10 cellular contexts compared by ENCODE assay signal in the genomic region with DNA sequence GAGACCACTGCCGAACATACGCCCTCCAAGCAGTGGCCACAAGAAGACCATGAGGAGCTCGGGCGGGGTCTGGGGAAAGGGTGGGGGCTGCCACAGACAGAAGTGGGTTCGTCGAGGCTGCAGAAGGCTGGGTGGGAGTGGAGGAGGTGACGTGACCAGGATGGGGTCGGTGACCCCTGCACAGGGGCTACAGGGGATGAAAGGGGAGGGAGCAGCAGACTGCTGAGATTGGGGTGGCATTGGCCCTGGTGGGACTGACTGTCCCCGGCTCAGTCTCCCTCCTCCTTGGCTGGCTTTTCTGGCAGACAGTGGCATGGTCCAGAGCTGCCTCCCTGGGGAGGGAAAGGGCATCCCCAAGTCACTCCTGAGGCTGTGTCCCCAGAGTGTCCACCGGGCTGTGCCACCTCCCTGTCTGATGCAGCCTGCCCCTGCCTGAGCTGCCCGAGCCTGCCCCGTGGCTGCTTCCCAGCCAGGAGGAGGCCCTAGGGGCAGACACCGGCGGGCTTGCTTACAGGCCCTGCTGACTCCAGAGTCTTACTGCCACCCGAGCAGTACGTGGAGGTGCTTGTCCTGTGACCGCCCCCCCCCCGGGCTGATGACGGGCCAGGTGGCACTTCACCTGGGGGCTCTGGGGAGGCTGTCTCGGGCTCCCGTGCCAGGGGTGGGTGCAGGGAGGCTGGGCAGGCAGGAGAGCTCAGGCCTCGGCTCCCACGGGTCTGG. TPM values are rescaled to one million over a fixed set of nuclear protein-coding genes. Genes with fewer than 3 reads are reported as not detected.
A peak's percentile ranks its signal among the peaks of the same experiment; 100 is the strongest.
DNase-seq lines count a peak whose midpoint lies in the region; ATAC-seq and TF ChIP-seq lines count a peak whose summit lies in the region.
"Had no signal": no experiment of that assay in that cellular context is flagged by ENCODE, and none has a peak within 500 bp of the region (broad histone marks: within the 10 kb centered on the region; RNA-seq: fewer than 3 reads in every experiment).

No MANE protein-coding gene starts in this region.

- intact Hi-C loops in testis (cut with DNase I; ENCODE audit: low total_unique reads), result no loop called here

- TF ChIP-seq POLR2A in testis (IDR thresholded peaks at IDR 0.05), result no peak

- 70% methylated on average over 23 of the region's 23 CpGs for WGBS in liver
- 58 to 87% methylated on average over 9 to 22 of the region's 23 CpGs for WGBS in testis, 2 donors

- peak overlapping the region; percentile 31 for H3K27ac ChIP-seq in angular gyrus (ENCODE audit: low read depth, low read length)
- peak overlapping the region; percentile 90 to 96 for H3K27ac ChIP-seq in liver (ENCODE audit: low read depth in 1 of 2, low read length in 2 of 2)
- H3K27ac ChIP-seq in testis, result peak overlapping the region; percentile 71 to 87
- H3K27ac ChIP-seq: 22Rv1 had no signal

- H3K27me3 ChIP-seq in liver (ENCODE audit: control insufficient read depth in 4 of 4, insufficient read depth in 4 of 4, low read length in 3 of 4) (no peaks in the 10 kb centered on the region), testis (no peaks in the 10 kb centered on the region)

- H3K4me3 ChIP-seq in liver (ENCODE audit: low read depth in 1 of 3, low read length in 3 of 3) (peak overlapping the region in 1 of 3 donors; percentile 5), testis (no peak overlapping the region)

- DNase-seq in DMS53 (lab: John Stamatoyannopoulos, UW) (peak; percentile 32), DMS53 treated with DMSO at 0.1 percent for 48 hours (lab: John Stamatoyannopoulos, UW; ENCODE audit: unreplicated experiment) (no peak), testis (no peak), AML-193 (lab: John Stamatoyannopoulos, UW) (no peak), SIG-M5 (lab: John Stamatoyannopoulos, UW) (no peak)
- DNase-seq: NCI-H2081 had no signal

- H3K36me3 ChIP-seq in liver (ENCODE audit: control insufficient read depth in 4 of 4, insufficient read depth in 3 of 4, low read depth in 1 of 4, low read length in 3 of 4) (peaks cover 0 to 7% (median 2%) of the 10 kb centered on the region in 4 donors), testis (ENCODE audit: low read depth, missing control alignments) (no peaks in the 10 kb centered on the region)

- no peak for TF ChIP-seq CTCF in liver (IDR thresholded peaks at IDR 0.05; ENCODE audit: low read depth, low read length, missing input control)
- no peak for TF ChIP-seq CTCF in testis (IDR thresholded peaks at IDR 0.05)

- H3K9ac ChIP-seq in liver (ENCODE audit: low read depth in 1 of 2, low read length in 2 of 2), result peak overlapping the region in 1 of 2 donors; percentile 80

- ATAC-seq in HG02798 (IDR thresholded peaks at IDR 0.05; ENCODE audit: poor library complexity, unreplicated experiment), result no peak

- TF ChIP-seq RAD21 in liver (IDR thresholded peaks at IDR 0.05), result no peak

- H3K9me3 ChIP-seq in liver (ENCODE audit: control insufficient read depth in 4 of 4, low read length in 3 of 4) (no peaks in the 10 kb centered on the region), testis (no peaks in the 10 kb centered on the region)

- H3K4me1 ChIP-seq in liver (ENCODE audit: control insufficient read depth in 4 of 4, insufficient read depth in 4 of 4, low read length in 3 of 4) (peaks cover 32 to 85% (median 65%) of the 10 kb centered on the region in 4 donors), testis (peaks cover 75% of the 10 kb centered on the region)

TF ChIP-seq in liver, 16 proteins besides CTCF, POLR2A, EP300 and RAD21:
- TF ChIP-seq TAF1 (conservative IDR thresholded peaks at IDR 0.05) (no peak), EGR1 (IDR thresholded peaks at IDR 0.05; ENCODE audit: low read depth in 2 of 2) (no peak), HNF4G (IDR thresholded peaks at IDR 0.05) (no peak), JUND (IDR thresholded peaks at IDR 0.05) (no peak), SP1 (IDR thresholded peaks at IDR 0.05) (no peak), MAX (IDR thresholded peaks at IDR 0.05) (no peak), YY1 (IDR thresholded peaks at IDR 0.05) (no peak), FOXA2 (IDR thresholded peaks at IDR 0.05) (no peak), FOXA1 (IDR thresholded peaks at IDR 0.05) (no peak), RXRA (IDR thresholded peaks at IDR 0.05) (no peak)
- TF ChIP-seq, protein P1, sequence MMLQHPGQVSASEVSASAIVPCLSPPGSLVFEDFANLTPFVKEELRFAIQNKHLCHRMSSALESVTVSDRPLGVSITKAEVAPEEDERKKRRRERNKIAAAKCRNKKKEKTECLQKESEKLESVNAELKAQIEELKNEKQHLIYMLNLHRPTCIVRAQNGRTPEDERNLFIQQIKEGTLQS (IDR thresholded peaks at IDR 0.05), result no peak
TF ChIP-seq in liver: peak in this region for 0.

RNA-seq across cellular contexts. Expression of gene SH3BP2, which starts 7.2 kb away (rescaled TPM):
- total RNA-seq in liver (10 to 100 TPM; 17.9 to 80.2 TPM), testis (10 to 100 TPM; 45.0 to 47.3 TPM)
- polyA plus RNA-seq in liver (10 to 100 TPM; 22.6 to 54.4 TPM), testis (ENCODE audit: insufficient read depth, low read depth, low replicate concordance) (26.6 TPM)

RNA-seq across cellular contexts. Expression of gene ADD1, which starts 43.5 kb away (rescaled TPM):
- total RNA-seq in liver, result 100 to 1,000 TPM in 1 of 2 donors, 10 to 100 TPM in 1; 95.5 to 142 TPM
- 10 to 100 TPM; 62.2 to 71.3 TPM for polyA plus RNA-seq in liver
- total RNA-seq in testis, result 100 to 1,000 TPM; 318 to 355 TPM
- polyA plus RNA-seq in testis (ENCODE audit: insufficient read depth, low read depth, low replicate concordance), result 233 TPM

RNA-seq across cellular contexts. Expression of gene TNIP2, which starts 44.0 kb away (rescaled TPM):
- total RNA-seq in liver, result 10 to 100 TPM; 10.5 to 20.7 TPM
- polyA plus RNA-seq in liver, result 10 to 100 TPM; 11.8 to 15.1 TPM
- 100 to 1,000 TPM in 1 of 2 donors, 10 to 100 TPM in 1; 99.7 to 108 TPM for total RNA-seq in testis
- polyA plus RNA-seq in testis (ENCODE audit: insufficient read depth, low read depth, low replicate concordance), result 35.1 TPM

Comparison
In these comparisons a context has a peak if more than half of its experiments do, and no peak if none do; other contexts are left out.
1. H3K27ac ChIP-seq: peak in every context shown above with its lines; median percentile 93 in liver; 79 in testis; 31 in angular gyrus.
2. RNA of gene TNIP2, which starts 44.0 kb away (total RNA-seq): 99.7 to 108 TPM in testis; 10.5 to 20.7 TPM in liver; every median in the first group is over 4 times any median in the second.